Comparison of ENCODE assay signal across 26 cellular contexts in the genomic region with DNA sequence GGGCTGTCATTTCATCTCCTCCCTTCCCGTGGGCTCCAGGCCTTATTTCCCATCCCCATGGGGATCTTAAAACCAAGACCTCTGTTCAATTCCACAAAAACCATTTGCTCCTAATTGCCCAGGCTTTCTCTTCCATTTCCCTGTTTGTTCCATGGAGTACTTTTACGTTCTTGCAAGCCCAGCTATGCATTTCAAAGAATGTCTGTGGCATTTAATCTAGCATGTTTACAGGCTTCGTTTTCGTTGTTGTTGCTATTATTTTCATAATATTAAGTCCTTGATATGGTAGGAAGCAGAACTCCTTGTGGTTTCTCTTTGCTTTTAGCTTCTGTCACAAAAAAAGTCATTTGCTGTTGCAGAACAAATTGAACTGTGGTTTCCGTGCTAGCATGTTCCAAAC.
"Had no signal": no experiment of that assay in that cellular context is flagged by ENCODE, and none has a peak within 500 bp of the region (broad histone marks: within the 10 kb centered on the region; RNA-seq: fewer than 3 reads in every experiment).

No MANE protein-coding gene starts in this region.

- H3K27me3 ChIP-seq: ascending aorta had no signal

- DNase-seq: activated CD4-positive, alpha-beta T cell treated with anti-CD3 and anti-CD28 coated beads, Interleukin-2, amount 10 ng/mL, durations not matched to agents 24 days and 14 days; activated CD4-positive, alpha-beta T cell treated with anti-CD3 and anti-CD28 coated beads, Interleukin-2, amount 50 U/mL, for 4 hours; activated CD8-positive, alpha-beta T cell treated with anti-CD3 and anti-CD28 coated beads, Interleukin-2, amount 10 ng/mL, durations not matched to agents 7 days and 5 days; activated gamma-delta T cell; activated naive CD4-positive, alpha-beta T cell treated with Interleukin-2 at 50 U/mL for 16 hours; activated naive CD8-positive, alpha-beta T cell treated with anti-CD3 and anti-CD28 coated beads, Interleukin-2, amount 10 ng/mL, durations not matched to agents 7 days and 5 days; activated T-cell treated with anti-CD3 and anti-CD28 coated beads, Interleukin-2, amount 50 U/mL, for 24 hours; Karpas-422; NCI-H1048; NCI-H1105 treated with DMSO at 0.1 percent for 48 hours; NCI-H1436; NCI-H1694; NCI-H1930; NCI-H2081 treated with DMSO at 0.1 percent for 48 hours; NCI-H345; NCI-H510A; NCI-H526; NCI-H748 treated with DMSO at 0.1 percent for 48 hours; NK-92 treated with Interleukin-12 subunit alpha and Interleukin-12 subunit beta, amount 100 ng/mL, for 24 hours; PC-9; SIG-M5; SW 1271; T1000 had no signal

- H3K4me3 ChIP-seq: ascending aorta, cardiac muscle cell, PC-9 had no signal

- H3K36me3 ChIP-seq: ascending aorta, cardiac muscle cell had no signal

- H3K27ac ChIP-seq: ascending aorta, cardiac muscle cell, PC-9, RWPE1 had no signal

- H3K9me3 ChIP-seq: ascending aorta had no signal

- H3K4me2 ChIP-seq: PC-9 had no signal

- H3K4me1 ChIP-seq: ascending aorta had no signal
